In genomic region chr2:41784496-41784895, GRCh38 we compare ENCODE assay signal across 20 cellular contexts.
DNase-seq lines count a peak whose midpoint lies in the region; ATAC-seq, FAIRE-seq and TF ChIP-seq lines count a peak whose summit lies in the region.
"Had no signal": no experiment of that assay in that cellular context is flagged by ENCODE, and none has a peak within 500 bp of the region (broad histone marks: within the 10 kb centered on the region; RNA-seq: fewer than 3 reads in every experiment).

No MANE protein-coding gene starts in this region.

- H2BK15ac ChIP-seq in H9 (ENCODE audit: low read depth, low read length): no peak overlapping the region

- H3K27ac Mint-ChIP-seq in H9: peak overlapping the region in 1 of 3 experiments; percentile 78; a peak in 1 of 7 replicates
- H3K27ac Mint-ChIP-seq: CD4-positive, alpha-beta memory T cell; T-cell had no signal

- H3K27ac ChIP-seq in A673 (ENCODE audit: low read depth, low read length, poor library complexity, severe bottlenecking): no peak overlapping the region
- no peak overlapping the region for H3K27ac ChIP-seq in H9 (ENCODE audit: insufficient read length, low read depth, low read length)
- H3K27ac ChIP-seq in HepG2 (ENCODE audit: extremely low read length, insufficient read depth, low read length): no peak overlapping the region
- H3K27ac ChIP-seq: KMS-11, SJSA1 had no signal

- no peak overlapping the region for H2BK20ac ChIP-seq in H9 (ENCODE audit: low read depth, low read length, poor library complexity, severe bottlenecking)

- ATAC-seq in HepG2 (peak; percentile 78), GM18873 (IDR thresholded peaks at IDR 0.05; ENCODE audit: low FRiP score, unreplicated experiment) (no peak)
- ATAC-seq: T-cell had no signal

- no TSS peak for BruUV-seq in A673 (replicated peaks; lab: Mats Ljungman, UMichigan)
- no TSS peak for BruUV-seq in HepG2 (replicated peaks; lab: Mats Ljungman, UMichigan)

- no peak overlapping the region for H2BK120ac ChIP-seq in H9 (ENCODE audit: low read depth, low read length, poor library complexity, severe bottlenecking)

- no peak overlapping the region for H3K14ac ChIP-seq in H9 (ENCODE audit: insufficient read depth, low read length)

- H4K91ac ChIP-seq in H9 (ENCODE audit: insufficient read length, low read depth, low read length): no peak overlapping the region

- H3K9me3 Mint-ChIP-seq in H9: no peaks in the 10 kb centered on the region
- H3K9me3 Mint-ChIP-seq: T-cell had no signal

- H2AFZ ChIP-seq in H9 (ENCODE audit: low read length): no peak overlapping the region
- H2AFZ ChIP-seq in HepG2 (ENCODE audit: low read length): no peak overlapping the region

- H3K79me2 ChIP-seq in H9 (ENCODE audit: insufficient read depth, low read length): no peaks in the 10 kb centered on the region
- H3K79me2 ChIP-seq in HepG2 (ENCODE audit: insufficient read depth, low read length): no peaks in the 10 kb centered on the region

- POLR2A ChIA-PET in A673 (lab: Charles Lee; ENCODE audit: low non-redundant PET) (no interaction called here), HepG2 (lab: Yijun Ruan, JAX) (no interaction called here)

- TF ChIP-seq RAD21 in HepG2 (CRISPR knock-in tag; IDR thresholded peaks at IDR 0.05): no peak

- H2AK5ac ChIP-seq in H9 (ENCODE audit: insufficient read length, low read length): no peak overlapping the region

- no peak overlapping the region for H3K4me2 ChIP-seq in H9 (ENCODE audit: insufficient read depth, insufficient read length, low read length)
- H3K4me2 ChIP-seq in HepG2 (ENCODE audit: low read depth, low read length): no peak overlapping the region
- H3K4me2 ChIP-seq: KMS-11 had no signal

- H3K4me1 Mint-ChIP-seq in H9: peaks cover 7% of the 10 kb centered on the region in 2 experiments
- H3K4me1 Mint-ChIP-seq: CD4-positive, alpha-beta memory T cell; T-cell had no signal

- no peak overlapping the region for H2BK12ac ChIP-seq in H9 (ENCODE audit: insufficient read length, low read depth, low read length)

- H3K4me3 Mint-ChIP-seq in H9: no peak overlapping the region
- H3K4me3 Mint-ChIP-seq: CD4-positive, alpha-beta memory T cell; T-cell had no signal

- no peaks in the 10 kb centered on the region for H3K23me2 ChIP-seq in H9 (ENCODE audit: insufficient read length, low read depth, low read length, poor library complexity, severe bottlenecking)

- no peak overlapping the region for H3K23ac ChIP-seq in H9 (ENCODE audit: insufficient read length, low read depth, low read length)

- intact Hi-C loops in A673 (cut with micrococcal nuclease; ENCODE audit: unreplicated experiment) (loop anchor here (10.0 kb wide), 1 partner anchor 1870 kb away; no protein-coding TSS in a partner anchor), HepG2 (cut with micrococcal nuclease; ENCODE audit: unreplicated experiment) (loop anchor here (5.0 kb wide), 1 partner anchor 1542 kb away; no protein-coding TSS in a partner anchor)

- H3K27me3 ChIP-seq in A673 (replicated peaks; ENCODE audit: insufficient read depth, low read depth, low read length, poor library complexity) (no peaks in the 10 kb centered on the region), H9 (ENCODE audit: insufficient read depth, low read length) (no peaks in the 10 kb centered on the region), HepG2 (ENCODE audit: control insufficient read depth in 1 of 2, insufficient read depth in 2 of 2, low read length in 2 of 2) (no peaks in the 10 kb centered on the region; a peak in 2 of 5 replicates)

- H3K4me3 ChIP-seq in A673 (ENCODE audit: low read depth, low read length, poor library complexity, severe bottlenecking) (no peak overlapping the region), HepG2 (replicated peaks in 1 of 3; ENCODE audit: insufficient read depth in 1 of 3, low read depth in 2 of 3, low read length in 3 of 3) (no peak overlapping the region)
- H3K4me3 ChIP-seq: HAP-1, SJSA1 had no signal

- H3K36me3 ChIP-seq in A673 (ENCODE audit: insufficient read depth, low read length, poor library complexity, severe bottlenecking) (no peaks in the 10 kb centered on the region), HepG2 (replicated peaks in 1 of 2; ENCODE audit: control insufficient read depth in 1 of 2, insufficient read depth in 2 of 2, low read length in 2 of 2) (no peaks in the 10 kb centered on the region)
- H3K36me3 ChIP-seq: HAP-1, SJSA1 had no signal

- FAIRE-seq in HepG2 (lab: Jason Lieb, UNC): no peak
- FAIRE-seq in RCC 7860 (lab: Jason Lieb, UNC): no peak

- no peak overlapping the region for H3K4ac ChIP-seq in H9 (ENCODE audit: low read depth, low read length)

- peak; percentile 4 for DNase-seq in A673 (ENCODE audit: low spot score)
- DNase-seq in H9: peak; percentile 36
- DNase-seq in RKO (ENCODE audit: low spot score): peak; percentile 56
- peak; percentile 11 for DNase-seq in HepG2 (ENCODE audit: low spot score)
- DNase-seq in activated CD4-positive, alpha-beta T cell treated with anti-CD3 and anti-CD28 coated beads, Interleukin-2, amount 50 U/mL, for 1 hour: no peak
- no peak for DNase-seq in NK-92 treated with Interleukin-12 subunit alpha and Interleukin-12 subunit beta, amount 100 ng/mL, for 24 hours (lab: John Stamatoyannopoulos, UW)
- DNase-seq in RCC 7860 (ENCODE audit: low spot score): no peak
- DNase-seq: CD4-positive, alpha-beta memory T cell; DMS79; GF-D8; NCI-H187 treated with DMSO at 0.1 percent for 48 hours; NCI-H2171; NCI-H446 treated with DMSO at 0.1 percent for 48 hours; NCI-H774; RPMI8226; T-cell had no signal

- no peak overlapping the region for H3T11ph ChIP-seq in H9 (ENCODE audit: low read length)

- WGBS in H9 (ENCODE audit: extremely low coverage, insufficient read length, low lambda C conversion rate): no CpG with 5 or more reads among the region's 6 CpGs
- WGBS in HepG2 (ENCODE audit: low lambda C conversion rate): 5% methylated on average over 2 of the region's 6 CpGs

- no peak for TF ChIP-seq EP300 in HepG2 (IDR thresholded peaks at IDR 0.05; ENCODE audit: low read depth in 2 of 2, low read length in 2 of 2)
- TF ChIP-seq EP300 in HepG2 (CRISPR knock-in tag; IDR thresholded peaks at IDR 0.05; ENCODE audit: borderline replicate concordance): no peak

- no peak overlapping the region for H3K9ac ChIP-seq in H9 (ENCODE audit: extremely low read depth, insufficient read length, low read length)
- no peak overlapping the region for H3K9ac ChIP-seq in HepG2 (ENCODE audit: insufficient read depth, low read depth, low read length)
- H3K9ac ChIP-seq: KMS-11 had no signal

- no peaks in the 10 kb centered on the region for H3K4me1 ChIP-seq in A673 (ENCODE audit: insufficient read depth, low read length, poor library complexity, severe bottlenecking)
- H3K4me1 ChIP-seq in H9 (ENCODE audit: insufficient read depth, low read length): no peaks in the 10 kb centered on the region
- H3K4me1 ChIP-seq in HepG2 (ENCODE audit: insufficient read depth, low read length): no peaks in the 10 kb centered on the region
- H3K4me1 ChIP-seq: HAP-1, SJSA1 had no signal

- H3K9me3 ChIP-seq in A673 (ENCODE audit: low read depth, low read length, poor library complexity, severe bottlenecking) (no peaks in the 10 kb centered on the region), H9 (ENCODE audit: control insufficient read depth, low read depth, low read length) (no peaks in the 10 kb centered on the region), HepG2 (ENCODE audit: low read length) (no peaks in the 10 kb centered on the region)
- H3K9me3 ChIP-seq: HAP-1, SJSA1 had no signal

- no peaks in the 10 kb centered on the region for H4K20me1 ChIP-seq in H9 (ENCODE audit: control insufficient read depth, insufficient read depth, insufficient read length)
- no peaks in the 10 kb centered on the region for H4K20me1 ChIP-seq in HepG2 (ENCODE audit: insufficient read depth, low read length)

- in situ Hi-C loops in HepG2 (cut with HindIII; ENCODE audit: extremely low pct_ligation_motif_present, low pct_unique_long_range_greater_than_20kb): loop anchor here (5.0 to 25.0 kb wide), 2 partner anchors 372 to 1872 kb away; no protein-coding TSS in a partner anchor

- CTCF ChIA-PET in A673 (lab: Charles Lee): no interaction called here
- CTCF ChIA-PET in HepG2 (lab: Yijun Ruan, JAX; ENCODE audit: low intra/inter-chr PET ratio, low total read pairs): no interaction called here

- H3K79me1 ChIP-seq in H9 (ENCODE audit: insufficient read depth, low read depth, low read length, poor library complexity, severe bottlenecking): no peaks in the 10 kb centered on the region

- H2BK5ac ChIP-seq in H9 (ENCODE audit: insufficient read length, low read length): no peak overlapping the region

- no peak for TF ChIP-seq POLR2A in HepG2 (IDR thresholded peaks at IDR 0.05; ENCODE audit: insufficient read depth in 1 of 2, low read depth in 2 of 2, low read length in 2 of 2)

- H4K8ac ChIP-seq in H9 (replicated peaks; ENCODE audit: insufficient read length, low read depth, low read length): no peak overlapping the region

- H3K36me3 Mint-ChIP-seq in H9 (ENCODE audit: insufficient read depth in 1 of 3, low read depth in 3 of 3): no peaks in the 10 kb centered on the region
- H3K36me3 Mint-ChIP-seq: CD4-positive, alpha-beta memory T cell; T-cell had no signal

- TF ChIP-seq CTCF in A673 (conservative IDR thresholded peaks at IDR 0.05; ENCODE audit: low read depth, low read length) (no peak), H9 (conservative IDR thresholded peaks at IDR 0.05) (no peak), HepG2 (CRISPR knock-in tag; IDR thresholded peaks at IDR 0.05) (no peak)

- H3K56ac ChIP-seq in H9 (ENCODE audit: insufficient read length, low read depth, low read length): no peak overlapping the region

- H4K5ac ChIP-seq in H9 (ENCODE audit: insufficient read length, low read depth, low read length): no peak overlapping the region

- no peak overlapping the region for H3K18ac ChIP-seq in H9 (ENCODE audit: insufficient read length, low read depth, low read length)

- no peaks in the 10 kb centered on the region; the same call in 1 of the 2 replicates for H3K27me3 Mint-ChIP-seq in H9 (ENCODE audit: low read depth)

TF ChIP-seq in HepG2, 621 proteins besides CTCF, POLR2A, EP300 and RAD21:
- TF ChIP-seq ZNF883 (CRISPR knock-in tag; IDR thresholded peaks at IDR 0.05; ENCODE audit: not compliant biosample characterization) (no peak), RELA (CRISPR knock-in tag; IDR thresholded peaks at IDR 0.05) (no peak), HMG20B (CRISPR knock-in tag; conservative IDR thresholded peaks at IDR 0.05) (no peak), SIX1 (CRISPR knock-in tag; IDR thresholded peaks at IDR 0.05; ENCODE audit: borderline replicate concordance) (no peak), ZNF335 (CRISPR knock-in tag; IDR thresholded peaks at IDR 0.05) (no peak), ZNF441 (CRISPR knock-in tag; IDR thresholded peaks at IDR 0.05; ENCODE audit: borderline replicate concordance) (no peak)
TF ChIP-seq in HepG2: peak in this region for 0.

Comparison
In these comparisons a context has a peak if more than half of its experiments do, and no peak if none do; other contexts are left out.
1. DNase-seq: peak in A673 (single experiment), H9 (single experiment), RKO (single experiment) and HepG2 (single experiment); none in activated CD4-positive, alpha-beta T cell treated with anti-CD3 and anti-CD28 coated beads, Interleukin-2, amount 50 U/mL, for 1 hour (single experiment), NK-92 treated with Interleukin-12 subunit alpha and Interleukin-12 subunit beta, amount 100 ng/mL, for 24 hours (single experiment) and RCC 7860 (single experiment).